Comparison of ENCODE assay signal across 10 cellular contexts in genomic region chrX:49568728-49569127, GRCh38. TPM values are rescaled to one million over a fixed set of nuclear protein-coding genes. Genes with fewer than 3 reads are reported as not detected.
"Had no signal": no experiment of that assay in that cellular context is flagged by ENCODE, and none has a peak within 500 bp of the region (broad histone marks: within the 10 kb centered on the region; RNA-seq: fewer than 3 reads in every experiment).

No MANE protein-coding gene starts in this region.

RNA-seq across cellular contexts. Expression of gene GAGE12G, which starts 1.5 kb away (rescaled TPM):
- total RNA-seq: activated B cell treated with CpG ODN at 0.5 μM for 24 hours; activated CD4-positive, alpha-beta memory T cell treated with anti-CD3 and anti-CD28 coated beads for 36 hours; activated naive CD4-positive, alpha-beta T cell treated with anti-CD3 and anti-CD28 coated beads for 36 hours; activated naive CD4-positive, alpha-beta T cell treated with anti-CD3 and anti-CD28 coated beads, Interleukin-2, amount 50 U/mL, for 72 hours; activated T-helper 1 cell treated with anti-CD3 and anti-CD28 coated beads, Interleukin-12 subunit alpha, Interleukin-12 subunit beta, Interleukin-2, Interleukin-4 antibody, amounts not matched to agents 30 ng/mL and 10 ng/mL and 1 ng/mL, durations not matched to agents 14 hours and 24 hours and 36 hours; bronchial epithelial cell; LHCN-M2; NCI-H460; RPMI7951 had no signal

RNA-seq across cellular contexts. Expression of gene GAGE12F, which starts 8.1 kb away (rescaled TPM):
- total RNA-seq: activated B cell treated with CpG ODN at 0.5 μM for 24 hours; activated CD4-positive, alpha-beta memory T cell treated with anti-CD3 and anti-CD28 coated beads for 36 hours; activated naive CD4-positive, alpha-beta T cell treated with anti-CD3 and anti-CD28 coated beads for 36 hours; activated naive CD4-positive, alpha-beta T cell treated with anti-CD3 and anti-CD28 coated beads, Interleukin-2, amount 50 U/mL, for 72 hours; activated T-helper 1 cell treated with anti-CD3 and anti-CD28 coated beads, Interleukin-12 subunit alpha, Interleukin-12 subunit beta, Interleukin-2, Interleukin-4 antibody, amounts not matched to agents 30 ng/mL and 10 ng/mL and 1 ng/mL, durations not matched to agents 14 hours and 24 hours and 36 hours; bronchial epithelial cell; LHCN-M2; NCI-H460; RPMI7951 had no signal

RNA-seq across cellular contexts. Expression of gene GAGE12H, which starts 11.0 kb away (rescaled TPM):
- total RNA-seq: activated B cell treated with CpG ODN at 0.5 μM for 24 hours; activated CD4-positive, alpha-beta memory T cell treated with anti-CD3 and anti-CD28 coated beads for 36 hours; activated naive CD4-positive, alpha-beta T cell treated with anti-CD3 and anti-CD28 coated beads for 36 hours; activated naive CD4-positive, alpha-beta T cell treated with anti-CD3 and anti-CD28 coated beads, Interleukin-2, amount 50 U/mL, for 72 hours; activated T-cell treated with anti-CD3 and anti-CD28 coated beads, Interleukin-2, amount 50 U/mL, for 4 hours; activated T-helper 1 cell treated with anti-CD3 and anti-CD28 coated beads, Interleukin-12 subunit alpha, Interleukin-12 subunit beta, Interleukin-2, Interleukin-4 antibody, amounts not matched to agents 30 ng/mL and 10 ng/mL and 1 ng/mL, durations not matched to agents 14 hours and 24 hours and 36 hours; bronchial epithelial cell; LHCN-M2; NCI-H460; RPMI7951 had no signal

RNA-seq across cellular contexts. Expression of gene GAGE12E, which starts 17.6 kb away (rescaled TPM):
- total RNA-seq: activated B cell treated with CpG ODN at 0.5 μM for 24 hours; activated CD4-positive, alpha-beta memory T cell treated with anti-CD3 and anti-CD28 coated beads for 36 hours; activated naive CD4-positive, alpha-beta T cell treated with anti-CD3 and anti-CD28 coated beads for 36 hours; activated naive CD4-positive, alpha-beta T cell treated with anti-CD3 and anti-CD28 coated beads, Interleukin-2, amount 50 U/mL, for 72 hours; activated T-cell treated with anti-CD3 and anti-CD28 coated beads, Interleukin-2, amount 50 U/mL, for 4 hours; activated T-helper 1 cell treated with anti-CD3 and anti-CD28 coated beads, Interleukin-12 subunit alpha, Interleukin-12 subunit beta, Interleukin-2, Interleukin-4 antibody, amounts not matched to agents 30 ng/mL and 10 ng/mL and 1 ng/mL, durations not matched to agents 14 hours and 24 hours and 36 hours; bronchial epithelial cell; LHCN-M2; NCI-H460; RPMI7951 had no signal

RNA-seq across cellular contexts. Expression of gene GAGE2A, which starts 20.6 kb away (rescaled TPM):
- total RNA-seq: activated B cell treated with CpG ODN at 0.5 μM for 24 hours; activated CD4-positive, alpha-beta memory T cell treated with anti-CD3 and anti-CD28 coated beads for 36 hours; activated naive CD4-positive, alpha-beta T cell treated with anti-CD3 and anti-CD28 coated beads for 36 hours; activated naive CD4-positive, alpha-beta T cell treated with anti-CD3 and anti-CD28 coated beads, Interleukin-2, amount 50 U/mL, for 72 hours; activated T-helper 1 cell treated with anti-CD3 and anti-CD28 coated beads, Interleukin-12 subunit alpha, Interleukin-12 subunit beta, Interleukin-2, Interleukin-4 antibody, amounts not matched to agents 30 ng/mL and 10 ng/mL and 1 ng/mL, durations not matched to agents 14 hours and 24 hours and 36 hours; bronchial epithelial cell; LHCN-M2; NCI-H460; RPMI7951 had no signal
